ENCODE assay signal across 8 cellular contexts in genomic region chr1:167803358-167804217, GRCh38.
DNase-seq lines count a peak whose midpoint lies in the region; ATAC-seq and TF ChIP-seq lines count a peak whose summit lies in the region.

No MANE protein-coding gene starts in this region.

- DNase-seq in KG1 (lab: John Stamatoyannopoulos, UW), result peak; percentile 85
- peak; percentile 46 for DNase-seq in OCI-M2 (lab: John Stamatoyannopoulos, UW; ENCODE audit: unreplicated experiment)
- peak; percentile 78 for DNase-seq in activated T-cell treated with anti-CD3 and anti-CD28 coated beads for 1 hour (ENCODE audit: low read depth)
- peak; percentile 90 to 91 for DNase-seq in erythroblast (lab: John Stamatoyannopoulos, UW)
- peak; percentile 41 to 83 (median 67) for DNase-seq in naive thymus-derived CD4-positive, alpha-beta T cell

- no peak overlapping the region for H3K27ac ChIP-seq in DOHH2 (ENCODE audit: low read depth, low read length)
- no peak overlapping the region for H3K27ac ChIP-seq in naive thymus-derived CD4-positive, alpha-beta T cell (ENCODE audit: low read depth, low read length)

- no peaks in the 10 kb centered on the region for H3K9me3 ChIP-seq in DOHH2 (ENCODE audit: control insufficient read depth, insufficient read depth, low read length)
- no peaks in the 10 kb centered on the region for H3K9me3 ChIP-seq in naive thymus-derived CD4-positive, alpha-beta T cell (ENCODE audit: control insufficient read depth in 2 of 3, low read length in 3 of 3)

- intact Hi-C loops in naive thymus-derived CD4-positive, alpha-beta T cell (cut with micrococcal nuclease), result loop anchor here (1.0 to 10.0 kb wide), 10 partner anchors 41 to 371 kb away; partner anchors contain the start of genes MPZL1 (in 2 of the 2), DCAF6 (in 1 of the 2), RCSD1 (in 1 of the 2) and TIPRL (in 1 of the 2)

- H3K79me2 ChIP-seq in DOHH2 (ENCODE audit: control insufficient read depth, low read length), result no peaks in the 10 kb centered on the region

- H3K4me1 ChIP-seq in DOHH2 (ENCODE audit: control insufficient read depth, low read length), result peaks cover 26% of the 10 kb centered on the region
- peaks cover 20 to 21% of the 10 kb centered on the region in 2 donors for H3K4me1 ChIP-seq in naive thymus-derived CD4-positive, alpha-beta T cell (ENCODE audit: control insufficient read depth in 2 of 2, insufficient read depth in 2 of 2, low read length in 2 of 2)

- peak overlapping the region in 9 of 10 donors; percentile 5 to 74 (median 60) for H3K4me3 Mint-ChIP-seq in naive thymus-derived CD4-positive, alpha-beta T cell
- H3K4me3 Mint-ChIP-seq in stimulated activated memory B cell treated with anti-CD40 and anti-IgM and Interleukin-4, amounts not matched to agents 10 μg/mL and 1 μg/mL and 100 μg/mL, for 72 hours, result no peak overlapping the region

- H3K4me3 ChIP-seq in DOHH2 (ENCODE audit: low read length), result peak overlapping the region; percentile 60
- no peak overlapping the region for H3K4me3 ChIP-seq in naive thymus-derived CD4-positive, alpha-beta T cell (ENCODE audit: low read length)

- no peaks in the 10 kb centered on the region for H3K27me3 ChIP-seq in DOHH2 (ENCODE audit: control insufficient read depth, low read length)
- H3K27me3 ChIP-seq in naive thymus-derived CD4-positive, alpha-beta T cell (ENCODE audit: control insufficient read depth in 2 of 2, insufficient read depth in 2 of 2, low read length in 2 of 2), result no peaks in the 10 kb centered on the region

- H3F3A ChIP-seq in DOHH2 (ENCODE audit: control insufficient read depth, insufficient read depth), result peaks cover 4% of the 10 kb centered on the region; the same call in 1 of the 2 replicates

- peak overlapping the region in 6 of 9 donors; percentile 38 to 93 (median 83) for H3K27ac Mint-ChIP-seq in naive thymus-derived CD4-positive, alpha-beta T cell
- H3K27ac Mint-ChIP-seq in stimulated activated memory B cell treated with anti-CD40 and anti-IgM and Interleukin-4, amounts not matched to agents 10 μg/mL and 1 μg/mL and 100 μg/mL, for 72 hours, result peak overlapping the region; percentile 3

- no peaks in the 10 kb centered on the region for H4K20me1 ChIP-seq in DOHH2 (ENCODE audit: control insufficient read depth, insufficient read depth, low read depth, low read length)

- no peak for TF ChIP-seq POLR2A in erythroblast (IDR thresholded peaks at IDR 0.05; ENCODE audit: low read length)

- H3K36me3 ChIP-seq in DOHH2 (ENCODE audit: control insufficient read depth, low read length), result no peaks in the 10 kb centered on the region
- H3K36me3 ChIP-seq in naive thymus-derived CD4-positive, alpha-beta T cell (ENCODE audit: control insufficient read depth in 2 of 3, insufficient read depth in 3 of 3, low read length in 3 of 3), result no peaks in the 10 kb centered on the region

- POLR2A ChIA-PET in naive thymus-derived CD4-positive, alpha-beta T cell (lab: Charles Lee), result no interaction called here

- peak; percentile 81 for ATAC-seq in GM21825 (IDR thresholded peaks at IDR 0.05; ENCODE audit: unreplicated experiment)
- ATAC-seq in naive thymus-derived CD4-positive, alpha-beta T cell, result peak; percentile 95
- ATAC-seq in stimulated activated memory B cell treated with anti-CD40 and anti-IgM and Interleukin-4, amounts not matched to agents 10 μg/mL and 1 μg/mL and 100 μg/mL, for 72 hours, result peak; percentile 97

- peaks cover 0 to 7% (median 0%) of the 10 kb centered on the region in 5 donors for H3K27me3 Mint-ChIP-seq in naive thymus-derived CD4-positive, alpha-beta T cell
- H3K27me3 Mint-ChIP-seq in stimulated activated memory B cell treated with anti-CD40 and anti-IgM and Interleukin-4, amounts not matched to agents 10 μg/mL and 1 μg/mL and 100 μg/mL, for 72 hours, result peaks cover 10% of the 10 kb centered on the region

- H3K9me2 ChIP-seq in DOHH2 (replicated peaks; ENCODE audit: control insufficient read depth, low read length), result no peaks in the 10 kb centered on the region

- H3K4me2 ChIP-seq in DOHH2 (ENCODE audit: low read length), result peak overlapping the region; percentile 71

- CTCF ChIA-PET in naive thymus-derived CD4-positive, alpha-beta T cell (lab: Charles Lee), result no interaction called here

- no peaks in the 10 kb centered on the region for H3K9me3 Mint-ChIP-seq in naive thymus-derived CD4-positive, alpha-beta T cell
- no peaks in the 10 kb centered on the region for H3K9me3 Mint-ChIP-seq in stimulated activated memory B cell treated with anti-CD40 and anti-IgM and Interleukin-4, amounts not matched to agents 10 μg/mL and 1 μg/mL and 100 μg/mL, for 72 hours

- H3K4me1 Mint-ChIP-seq in naive thymus-derived CD4-positive, alpha-beta T cell, result peaks cover 16 to 29% (median 26%) of the 10 kb centered on the region in 7 donors
- peaks cover 27% of the 10 kb centered on the region for H3K4me1 Mint-ChIP-seq in stimulated activated memory B cell treated with anti-CD40 and anti-IgM and Interleukin-4, amounts not matched to agents 10 μg/mL and 1 μg/mL and 100 μg/mL, for 72 hours

- H3K36me3 Mint-ChIP-seq in naive thymus-derived CD4-positive, alpha-beta T cell, result peaks cover 0 to 2% (median 0%) of the 10 kb centered on the region in 5 donors
- no peaks in the 10 kb centered on the region for H3K36me3 Mint-ChIP-seq in stimulated activated memory B cell treated with anti-CD40 and anti-IgM and Interleukin-4, amounts not matched to agents 10 μg/mL and 1 μg/mL and 100 μg/mL, for 72 hours

- TF ChIP-seq CTCF in DOHH2 (IDR thresholded peaks at IDR 0.05; ENCODE audit: low read depth, low read length, poor library complexity, severe bottlenecking), result peak; percentile 99
